Comparison of ENCODE assay signal across 8 cellular contexts in the genomic region with DNA sequence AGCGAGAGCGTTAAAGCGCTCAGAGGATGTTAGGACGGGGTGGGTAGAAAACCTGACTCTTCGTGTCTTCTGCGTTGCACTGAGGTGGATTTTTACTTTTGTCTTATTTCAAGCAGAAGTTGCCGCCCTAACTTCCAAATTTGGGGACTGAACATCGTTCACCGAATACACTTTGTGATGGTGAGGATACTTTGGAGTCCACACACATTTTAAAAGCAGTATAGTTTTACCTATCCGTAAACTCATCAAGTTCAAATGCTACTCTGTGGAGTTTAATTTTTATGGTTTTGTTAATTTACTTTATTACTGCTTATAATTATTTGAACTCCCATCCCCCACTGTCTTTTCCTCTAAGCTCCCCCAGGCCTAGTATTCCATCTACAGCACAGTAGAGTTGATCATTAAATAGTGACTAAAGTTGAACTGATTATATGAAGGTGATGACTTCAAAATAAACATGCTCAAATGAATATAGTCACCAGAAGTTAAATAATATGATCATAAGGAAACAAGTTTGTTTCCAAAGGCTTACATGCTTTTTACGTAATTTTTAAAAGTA. TPM values are rescaled to one million over a fixed set of nuclear protein-coding genes. Genes with fewer than 3 reads are reported as not detected.
DNase-seq lines count a peak whose midpoint lies in the region; ATAC-seq, FAIRE-seq and TF ChIP-seq lines count a peak whose summit lies in the region.

No MANE protein-coding gene starts in this region.

- in situ Hi-C loops in GM12878 (cut with MboI): no loop called here

- ATAC-seq in Right ventricle myocardium superior (ENCODE audit: poor library complexity) (no peak), GM12878 (no peak), lung (ENCODE audit: insufficient read depth, low FRiP score) (no peak), left lobe of liver (no peak)

- BruUV-seq in GM12878 (replicated peaks; lab: Mats Ljungman, UMichigan): no TSS peak

- no peaks in the 10 kb centered on the region for H3K79me2 ChIP-seq in GM12878 (ENCODE audit: control insufficient read depth, insufficient read depth, low read length)

- RAD21 ChIA-PET in GM12878 (lab: Charles Lee; ENCODE audit: unreplicated experiment): interaction anchor here (0.8 to 1.6 kb wide), 3 partner anchors 67 to 77 kb away, joined by 4 read pairs; a partner anchor contains a TSS

- no peak for DNase-seq in left ventricle myocardium inferior
- no peak for DNase-seq in Right ventricle myocardium superior
- DNase-seq in GM12878 (ENCODE audit: low read depth, low spot score): peak; percentile 2
- DNase-seq in lung (ENCODE audit: low spot score): no peak
- DNase-seq in vagina (ENCODE audit: extremely low spot score in 2 of 2): no peak
- no peak for DNase-seq in left lobe of liver (ENCODE audit: low spot score)
- DNase-seq in DMS 273 (lab: John Stamatoyannopoulos, UW; ENCODE audit: unreplicated experiment): no peak
- DNase-seq in cerebellar cortex (ENCODE audit: low spot score): no peak

- no peak for TF ChIP-seq RAD21 in GM12878 (IDR thresholded peaks at IDR 0.05; ENCODE audit: insufficient read depth, low read depth, low read length)

- H3K4me3 ChIP-seq in left ventricle myocardium inferior: peak overlapping the region; percentile 88
- peak overlapping the region; percentile 87 for H3K4me3 ChIP-seq in GM12878
- H3K4me3 ChIP-seq in lung: peak overlapping the region; percentile 89
- peak overlapping the region; percentile 69 to 76 for H3K4me3 ChIP-seq in vagina

- no peaks in the 10 kb centered on the region for H4K20me1 ChIP-seq in GM12878 (ENCODE audit: control insufficient read depth, insufficient read depth)

- TF ChIP-seq POLR2A in GM12878 (IDR thresholded peaks at IDR 0.05; ENCODE audit: low read depth, low read length): no peak
- no peak for TF ChIP-seq POLR2A in vagina (IDR thresholded peaks at IDR 0.05)

- H3K27ac ChIP-seq in left ventricle myocardium inferior (replicated peaks) (peak overlapping the region; percentile 99), GM12878 (ENCODE audit: control insufficient read depth, insufficient read depth) (peak overlapping the region; percentile 64), lung (ENCODE audit: low read depth in 1 of 2, low read length in 1 of 2) (peak overlapping the region; percentile 99 to 100), vagina (peak overlapping the region; percentile 96)

- H3K4me1 ChIP-seq in left ventricle myocardium inferior (peaks cover 47% of the 10 kb centered on the region), GM12878 (ENCODE audit: control insufficient read depth, insufficient read depth, low read length) (peaks cover 7% of the 10 kb centered on the region; the same call in 1 of the 2 replicates), lung (ENCODE audit: control insufficient read depth in 2 of 2, insufficient read depth in 2 of 2, low read length in 2 of 2) (peaks cover 8 to 11% of the 10 kb centered on the region in 2 donors), vagina (no peaks in the 10 kb centered on the region)

- H2AFZ ChIP-seq in GM12878 (ENCODE audit: control insufficient read depth, low read depth, low read length): peak overlapping the region; percentile 91

- H3K27me3 ChIP-seq in left ventricle myocardium inferior (ENCODE audit: low read depth) (no peaks in the 10 kb centered on the region), GM12878 (replicated peaks in 1 of 2; ENCODE audit: control insufficient read depth in 2 of 2, insufficient read depth in 2 of 2, low read length in 1 of 2) (no peaks in the 10 kb centered on the region), lung (ENCODE audit: control insufficient read depth, insufficient read depth) (no peaks in the 10 kb centered on the region), vagina (no peaks in the 10 kb centered on the region)

- SMC1A ChIA-PET in GM12878 (lab: Charles Lee; ENCODE audit: uncharacterized antibody, unreplicated experiment): interaction anchor here (1.0 to 1.2 kb wide), 2 partner anchors 38 to 79 kb away, joined by 3 read pairs; a partner anchor contains a TSS

- POLR2A ChIA-PET in GM12878 (lab: Charles Lee): interaction anchor here (1.2 kb wide), 1 partner anchor 38 kb away, joined by 5 read pairs; a partner anchor contains a TSS

- no peak for FAIRE-seq in GM12878 (lab: Jason Lieb, UNC)

- CTCF ChIA-PET in GM12878 (lab: Yijun Ruan, JAX): interaction anchor here (0.7 to 2.4 kb wide), 12 partner anchors 12 to 107 kb away, joined by 3 to 6 read pairs (median 4); a partner anchor contains a TSS

- H3K4me2 ChIP-seq in GM12878 (ENCODE audit: control insufficient read depth, insufficient read depth): peak overlapping the region; percentile 97

- H3K36me3 ChIP-seq in left ventricle myocardium inferior: peaks cover 17% of the 10 kb centered on the region
- H3K36me3 ChIP-seq in GM12878 (ENCODE audit: control insufficient read depth in 2 of 2, insufficient read depth in 2 of 2, low read length in 1 of 2): no peaks in the 10 kb centered on the region; a peak in 1 of 4 replicates
- H3K36me3 ChIP-seq in lung (ENCODE audit: control insufficient read depth in 2 of 2, insufficient read depth in 2 of 2, low read length in 2 of 2): peaks cover 0 to 2% of the 10 kb centered on the region in 2 donors
- peaks cover 0 to 5% of the 10 kb centered on the region in 2 donors for H3K36me3 ChIP-seq in vagina

- intact Hi-C loops in left ventricle myocardium inferior (cut with micrococcal nuclease) (no loop called here), Right ventricle myocardium superior (cut with DNase I) (no loop called here), GM12878 (cut with micrococcal nuclease; ENCODE audit: unreplicated experiment) (loop anchor here (5.0 to 10.0 kb wide), 2 partner anchors 73 to 291 kb away; no protein-coding TSS in a partner anchor), vagina (cut with DNase I) (loop anchor here (5.0 kb wide), 1 partner anchor 73 kb away; no protein-coding TSS in a partner anchor)

- TF ChIP-seq CTCF in left ventricle myocardium inferior (IDR thresholded peaks at IDR 0.05; ENCODE audit: borderline replicate concordance): no peak
- TF ChIP-seq CTCF in GM12878 (IDR thresholded peaks at IDR 0.05 in 2 of 3, conservative IDR thresholded peaks at IDR 0.05 in 1 of 3; ENCODE audit: control insufficient read depth in 2 of 3, extremely low read depth in 1 of 3, insufficient read depth in 1 of 3, low read depth in 3 of 3, low read length in 3 of 3): no peak
- no peak for TF ChIP-seq CTCF in lung (IDR thresholded peaks at IDR 0.05; ENCODE audit: control extremely low read depth, extremely low read depth)
- no peak for TF ChIP-seq CTCF in vagina (IDR thresholded peaks at IDR 0.05)

- H3K9me3 ChIP-seq in left ventricle myocardium inferior (replicated peaks): no peaks in the 10 kb centered on the region
- H3K9me3 ChIP-seq in GM12878 (replicated peaks; ENCODE audit: control insufficient read depth, insufficient read depth, low read length): no peaks in the 10 kb centered on the region
- H3K9me3 ChIP-seq in lung (ENCODE audit: control insufficient read depth in 2 of 2, insufficient read depth in 1 of 2, low read length in 1 of 2): no peaks in the 10 kb centered on the region
- no peaks in the 10 kb centered on the region for H3K9me3 ChIP-seq in vagina

- peak overlapping the region; percentile 80 for H3K9ac ChIP-seq in GM12878 (ENCODE audit: control insufficient read depth, insufficient read depth, low read length)

- no peak for TF ChIP-seq EP300 in GM12878 (IDR thresholded peaks at IDR 0.05; ENCODE audit: borderline replicate concordance in 1 of 2, control insufficient read depth in 1 of 2, low read depth in 2 of 2, low read length in 2 of 2)

- WGBS in GM12878 (ENCODE audit: insufficient coverage, insufficient replicate concordance, low lambda C conversion rate, missing lambda C conversion rate): 11% methylated on average over 11 of the region's 11 CpGs
- WGBS in lung, 2 donors: 14% methylated on average over 11 of the region's 11 CpGs

RNA-seq across cellular contexts. Expression of a gene that starts 0.6 kb away (rescaled TPM):
- total RNA-seq in left ventricle myocardium inferior (28.2 TPM), Right ventricle myocardium superior (28.7 TPM), GM12878 (2014; rRNA removed) (9.1 and 10.6 TPM in 2 replicates), GM12878 (2014; rRNA removed; fragmentation: Illumina TruSeq; extraction: Trizol) (15.5 and 16.5 TPM in 2 replicates), GM12878 (2021) (9.0 and 10.1 TPM in 2 replicates), lung (10 to 100 TPM; 35.5 to 54.7 TPM), vagina (31.7 TPM), left lobe of liver (4.3 TPM)
- total RNA-seq in GM12878 (2013; cell fraction: nucleolus; rRNA removed): 13.7 and 14.2 TPM in 2 replicates
- 2.9 TPM for polyA plus RNA-seq in GM12878 (2011; ENCODE audit: low read depth)
- polyA plus RNA-seq in GM12878 (2011; rRNA removed) (10.0 and 14.4 TPM in 2 replicates), GM12878 (2014; fragmentation: Illumina TruSeq; extraction: Trizol) (11.8 and 17.3 TPM in 2 replicates), GM12878 (2014; fragmentation: Nextera tagmentation; extraction: Ambion mirVana) (1 to 10 TPM; 3.5 to 4.3 TPM), GM12878 (2014; rRNA removed) (7.6 and 10.2 TPM in 2 replicates), GM12878 (2016; fragmentation: Nextera tagmentation; extraction: Ambion mirVana) (1 to 10 TPM; 6.3 to 6.7 TPM), lung (10 to 100 TPM; 14.3 to 34.6 TPM)
- 6.2 and 6.3 TPM in 2 replicates for polyA plus RNA-seq in GM12878 (2011; cell fraction: cytosol; rRNA removed)
- 10.5 and 14.5 TPM in 2 replicates for polyA plus RNA-seq in GM12878 (2011; cell fraction: nucleus; rRNA removed)
- 2.8 and 2.9 TPM in 2 replicates for polyA plus RNA-seq in GM12878 (2012)
- polyA minus RNA-seq in GM12878 (2011; rRNA and poly(A)+ RNA removed): 14.4 and 15.1 TPM in 2 replicates
- 4.7 and 5.2 TPM in 2 replicates for polyA minus RNA-seq in GM12878 (2011; cell fraction: cytosol; rRNA and poly(A)+ RNA removed)
- polyA minus RNA-seq in GM12878 (2011; cell fraction: nucleus; rRNA and poly(A)+ RNA removed): 11.1 and 20.9 TPM in 2 replicates

RNA-seq across cellular contexts. Expression of a gene that starts 38.0 kb away (rescaled TPM):
- 21.0 TPM for total RNA-seq in left ventricle myocardium inferior
- 16.6 TPM for total RNA-seq in Right ventricle myocardium superior
- 88.0 and 127 TPM in 2 replicates for total RNA-seq in GM12878 (2013; cell fraction: nucleolus; rRNA removed)
- total RNA-seq in GM12878 (2014; rRNA removed): 15.8 and 16.5 TPM in 2 replicates
- 22.9 and 23.2 TPM in 2 replicates for total RNA-seq in GM12878 (2014; rRNA removed; fragmentation: Illumina TruSeq; extraction: Trizol)
- 18.5 and 19.0 TPM in 2 replicates for total RNA-seq in GM12878 (2021)
- polyA plus RNA-seq in GM12878 (2011; ENCODE audit: low read depth): 8.5 TPM
- 17.1 and 33.3 TPM in 2 replicates for polyA plus RNA-seq in GM12878 (2011; rRNA removed)
- polyA plus RNA-seq in GM12878 (2011; cell fraction: cytosol; rRNA removed): 6.1 and 6.8 TPM in 2 replicates
- 10.8 and 21.1 TPM in 2 replicates for polyA plus RNA-seq in GM12878 (2011; cell fraction: nucleus; rRNA removed)
- 18.8 and 25.0 TPM in 2 replicates for polyA plus RNA-seq in GM12878 (2012)
- 18.1 and 20.5 TPM in 2 replicates for polyA plus RNA-seq in GM12878 (2014; fragmentation: Illumina TruSeq; extraction: Trizol)
- polyA plus RNA-seq in GM12878 (2014; fragmentation: Nextera tagmentation; extraction: Ambion mirVana): 1 to 10 TPM; 7.1 to 7.9 TPM
- 13.3 and 23.8 TPM in 2 replicates for polyA plus RNA-seq in GM12878 (2014; rRNA removed)
- polyA plus RNA-seq in GM12878 (2016; fragmentation: Nextera tagmentation; extraction: Ambion mirVana): 10 to 100 TPM; 23.4 to 24.5 TPM
- polyA minus RNA-seq in GM12878 (2011; rRNA and poly(A)+ RNA removed): 22.6 and 29.0 TPM in 2 replicates
- polyA minus RNA-seq in GM12878 (2011; cell fraction: cytosol; rRNA and poly(A)+ RNA removed): 8.6 and 10.2 TPM in 2 replicates
- 16.4 and 18.5 TPM in 2 replicates for polyA minus RNA-seq in GM12878 (2011; cell fraction: nucleus; rRNA and poly(A)+ RNA removed)
- 10 to 100 TPM; 35.7 to 84.3 TPM for total RNA-seq in lung
- 10 to 100 TPM in 1 of 2 donors, 1 to 10 TPM in 1; 9.6 to 16.6 TPM for polyA plus RNA-seq in lung
- total RNA-seq in vagina: 34.4 TPM
- 9.2 TPM for total RNA-seq in left lobe of liver

Comparison
In these comparisons a context has a peak if more than half of its experiments do, and no peak if none do; other contexts are left out.
1. intact Hi-C loops: an anchor here in GM12878 (5.0 to 10.0 kb wide) and vagina (5.0 kb wide); none called in left ventricle myocardium inferior and Right ventricle myocardium superior.